18 cellular contexts compared by ENCODE assay signal in genomic region chr2:148613231-148614023, GRCh38. TPM values are rescaled to one million over a fixed set of nuclear protein-coding genes. Genes with fewer than 3 reads are reported as not detected.
DNase-seq lines count a peak whose midpoint lies in the region; ATAC-seq, FAIRE-seq and TF ChIP-seq lines count a peak whose summit lies in the region.
"Had no signal": no experiment of that assay in that cellular context is flagged by ENCODE, and none has a peak within 500 bp of the region (broad histone marks: within the 10 kb centered on the region; RNA-seq: fewer than 3 reads in every experiment).

No MANE protein-coding gene starts in this region.

- RAD21 ChIA-PET in GM12878 (lab: Charles Lee; ENCODE audit: unreplicated experiment): interaction anchor here (0.6 to 2.0 kb wide), 2 partner anchors 104 to 357 kb away, joined by 4 to 5 read pairs; no protein-coding TSS in a partner anchor

- no peak for TF ChIP-seq RAD21 in GM12878 (IDR thresholded peaks at IDR 0.05; ENCODE audit: insufficient read depth, low read depth, low read length)

- H3K9me3 ChIP-seq in GM12878 (replicated peaks; ENCODE audit: control insufficient read depth, insufficient read depth, low read length): no peaks in the 10 kb centered on the region
- H3K9me3 ChIP-seq in neural progenitor cell (ENCODE audit: low read depth): no peaks in the 10 kb centered on the region
- no peaks in the 10 kb centered on the region for H3K9me3 ChIP-seq in WERI-Rb-1 (ENCODE audit: severe bottlenecking)
- H3K9me3 ChIP-seq: BLaER1, HAP-1, prostate gland, tibial artery had no signal

- no peak for FAIRE-seq in GM12878 (lab: Jason Lieb, UNC)
- no peak for FAIRE-seq in GM19239 (lab: Jason Lieb, UNC)

- H3K4me3 ChIP-seq in GM12878: no peak overlapping the region
- H3K4me3 ChIP-seq in neural progenitor cell: no peak overlapping the region
- no peak overlapping the region for H3K4me3 ChIP-seq in WERI-Rb-1 (ENCODE audit: low read depth, low read length)
- H3K4me3 ChIP-seq: BLaER1, HAP-1, prostate gland, tibial artery had no signal

- TF ChIP-seq CTCF in GM12878 (IDR thresholded peaks at IDR 0.05 in 2 of 3, conservative IDR thresholded peaks at IDR 0.05 in 1 of 3; ENCODE audit: control insufficient read depth in 2 of 3, extremely low read depth in 1 of 3, insufficient read depth in 1 of 3, low read depth in 3 of 3, low read length in 3 of 3) (no peak), neural progenitor cell (IDR thresholded peaks at IDR 0.05) (no peak), WERI-Rb-1 (IDR thresholded peaks at IDR 0.05; ENCODE audit: low read depth, low read length) (no peak)

- SMC1A ChIA-PET in GM12878 (lab: Charles Lee; ENCODE audit: uncharacterized antibody, unreplicated experiment): interaction anchor here (2.3 to 3.7 kb wide), 2 partner anchors 10 to 30 kb away, joined by 11 to 19 read pairs; no protein-coding TSS in a partner anchor

- H2AFZ ChIP-seq in GM12878 (ENCODE audit: control insufficient read depth, low read depth, low read length) (peak overlapping the region; percentile 85), neural progenitor cell (replicated peaks) (peak overlapping the region; percentile 43)

- H3K36me3 ChIP-seq in GM12878 (ENCODE audit: control insufficient read depth in 2 of 2, insufficient read depth in 2 of 2, low read length in 1 of 2): no peaks in the 10 kb centered on the region
- H3K36me3 ChIP-seq in neural progenitor cell: no peaks in the 10 kb centered on the region
- H3K36me3 ChIP-seq in WERI-Rb-1: no peaks in the 10 kb centered on the region
- H3K36me3 ChIP-seq: BLaER1, brain microvascular endothelial cell, HAP-1, prostate gland, tibial artery had no signal

- 88% methylated on average over 7 of the region's 7 CpGs for WGBS in GM12878 (ENCODE audit: insufficient coverage, insufficient replicate concordance, low lambda C conversion rate, missing lambda C conversion rate)

- H3K36me3 Mint-ChIP-seq in neural progenitor cell: no peaks in the 10 kb centered on the region
- H3K36me3 Mint-ChIP-seq: activated naive CD4-positive, alpha-beta T cell treated with anti-CD3 and anti-CD28 coated beads, Interleukin-2, amount 50 U/mL, for 24 hours; naive thymus-derived CD8-positive, alpha-beta T cell; stimulated activated naive B cell treated with anti-CD40 and anti-IgM and Interleukin-4, amounts not matched to agents 10 μg/mL and 1 μg/mL and 100 μg/mL, for 72 hours had no signal

- peaks cover 5% of the 10 kb centered on the region for H3F3A ChIP-seq in neural progenitor cell (ENCODE audit: low read depth)

- H3K4me1 Mint-ChIP-seq in neural progenitor cell: peaks cover 25% of the 10 kb centered on the region

- H3K27me3 ChIP-seq in GM12878 (replicated peaks in 1 of 2; ENCODE audit: control insufficient read depth in 2 of 2, insufficient read depth in 2 of 2, low read length in 1 of 2): no peaks in the 10 kb centered on the region
- no peaks in the 10 kb centered on the region for H3K27me3 ChIP-seq in neural progenitor cell
- H3K27me3 ChIP-seq in WERI-Rb-1 (ENCODE audit: insufficient read depth, low read depth, severe bottlenecking): no peaks in the 10 kb centered on the region
- H3K27me3 ChIP-seq: BLaER1, brain microvascular endothelial cell, tibial artery had no signal

- BruUV-seq in GM12878 (replicated peaks; lab: Mats Ljungman, UMichigan): no TSS peak

- H3K9me3 Mint-ChIP-seq in neural progenitor cell: no peaks in the 10 kb centered on the region
- H3K9me3 Mint-ChIP-seq: activated naive CD4-positive, alpha-beta T cell treated with anti-CD3 and anti-CD28 coated beads, Interleukin-2, amount 50 U/mL, for 24 hours; naive thymus-derived CD8-positive, alpha-beta T cell; stimulated activated naive B cell treated with anti-CD40 and anti-IgM and Interleukin-4, amounts not matched to agents 10 μg/mL and 1 μg/mL and 100 μg/mL, for 72 hours had no signal

- no peak overlapping the region for H3K9ac ChIP-seq in GM12878 (ENCODE audit: control insufficient read depth, insufficient read depth, low read length)
- no peak overlapping the region for H3K9ac ChIP-seq in neural progenitor cell
- H3K9ac ChIP-seq: BLaER1 had no signal

- H3K79me2 ChIP-seq in GM12878 (ENCODE audit: control insufficient read depth, insufficient read depth, low read length): no peaks in the 10 kb centered on the region
- no peaks in the 10 kb centered on the region for H3K79me2 ChIP-seq in neural progenitor cell (ENCODE audit: low read depth)

- H3K4me1 ChIP-seq in GM12878 (ENCODE audit: control insufficient read depth, insufficient read depth, low read length) (peaks cover 18% of the 10 kb centered on the region), neural progenitor cell (peaks cover 23% of the 10 kb centered on the region)
- H3K4me1 ChIP-seq: prostate gland had no signal

- in situ Hi-C loops in GM12878 (cut with MboI): no loop called here

- ATAC-seq in GM12878: no peak
- ATAC-seq: naive thymus-derived CD8-positive, alpha-beta T cell had no signal

- H4K20me1 ChIP-seq in GM12878 (ENCODE audit: control insufficient read depth, insufficient read depth): no peaks in the 10 kb centered on the region
- no peaks in the 10 kb centered on the region for H4K20me1 ChIP-seq in neural progenitor cell (ENCODE audit: low read depth)
- H4K20me1 ChIP-seq: BLaER1 had no signal

- TF ChIP-seq POLR2A in GM12878 (IDR thresholded peaks at IDR 0.05; ENCODE audit: low read depth, low read length): no peak

- DNase-seq in DMS53 (lab: John Stamatoyannopoulos, UW) (peak; percentile 44), DMS53 treated with DMSO at 0.1 percent for 48 hours (lab: John Stamatoyannopoulos, UW; ENCODE audit: unreplicated experiment) (no peak), HEK293T (ENCODE audit: extremely low spot score) (no peak), GM12878 (ENCODE audit: low read depth, low spot score) (no peak), neural progenitor cell (ENCODE audit: low spot score) (no peak), GM19239 (ENCODE audit: insufficient read length, low spot score) (no peak), activated gamma-delta T cell treated with Interleukin-2 at 50 U/mL for 16 hours (no peak), WERI-Rb-1 (no peak)
- DNase-seq: activated CD4-positive, alpha-beta T cell treated with anti-CD3 and anti-CD28 coated beads for 1 hour; naive thymus-derived CD8-positive, alpha-beta T cell had no signal

- intact Hi-C loops in GM12878 (cut with micrococcal nuclease; ENCODE audit: unreplicated experiment): loop anchor here (2.0 kb wide), 1 partner anchor 31 kb away; the partner anchor contains the start of gene EPC2

- TF ChIP-seq EP300 in GM12878 (IDR thresholded peaks at IDR 0.05; ENCODE audit: borderline replicate concordance in 1 of 2, control insufficient read depth in 1 of 2, low read depth in 2 of 2, low read length in 2 of 2): no peak

- H3K27me3 Mint-ChIP-seq in neural progenitor cell (ENCODE audit: insufficient read depth, low read depth): no peaks in the 10 kb centered on the region
- H3K27me3 Mint-ChIP-seq: activated naive CD4-positive, alpha-beta T cell treated with anti-CD3 and anti-CD28 coated beads, Interleukin-2, amount 50 U/mL, for 24 hours; naive thymus-derived CD8-positive, alpha-beta T cell; stimulated activated naive B cell treated with anti-CD40 and anti-IgM and Interleukin-4, amounts not matched to agents 10 μg/mL and 1 μg/mL and 100 μg/mL, for 72 hours had no signal

- POLR2A ChIA-PET in HEK293T (lab: Yijun Ruan, JAX): no interaction called here
- POLR2A ChIA-PET in GM12878 (lab: Charles Lee): interaction anchor here (0.6 to 0.7 kb wide), 2 partner anchors 156 to 343 kb away, joined by 5 to 7 read pairs; no protein-coding TSS in a partner anchor

- CTCF ChIA-PET in HEK293T (lab: Yijun Ruan, JAX) (no interaction called here), GM12878 (lab: Yijun Ruan, JAX) (interaction anchor here (1.3 kb wide), 1 partner anchor 624 kb away, joined by 4 read pairs; no protein-coding TSS in a partner anchor)

- no peak overlapping the region for H3K27ac Mint-ChIP-seq in neural progenitor cell

- no peak overlapping the region for H3K4me3 Mint-ChIP-seq in neural progenitor cell
- H3K4me3 Mint-ChIP-seq: activated naive CD4-positive, alpha-beta T cell treated with anti-CD3 and anti-CD28 coated beads, Interleukin-2, amount 50 U/mL, for 24 hours; naive thymus-derived CD8-positive, alpha-beta T cell had no signal

- H3K4me2 ChIP-seq in GM12878 (ENCODE audit: control insufficient read depth, insufficient read depth) (no peak overlapping the region), neural progenitor cell (peak overlapping the region; percentile 50)

- no peak overlapping the region; the same call in 1 of the 2 replicates for H3K27ac ChIP-seq in GM12878 (ENCODE audit: control insufficient read depth, insufficient read depth)
- no peak overlapping the region for H3K27ac ChIP-seq in neural progenitor cell
- no peak overlapping the region for H3K27ac ChIP-seq in WERI-Rb-1
- H3K27ac ChIP-seq: 22Rv1, BLaER1, brain microvascular endothelial cell, prostate gland had no signal

TF ChIP-seq in GM12878, 131 proteins besides CTCF, POLR2A, EP300 and RAD21 (continues in another document):
- TF ChIP-seq NFYA (IDR thresholded peaks at IDR 0.05; ENCODE audit: borderline replicate concordance, low read depth, low read length): no peak
- no peak for TF ChIP-seq TCF7 (IDR thresholded peaks at IDR 0.05; ENCODE audit: borderline replicate concordance)

RNA-seq across cellular contexts. Expression of gene EPC2, which starts 31.1 kb away (rescaled TPM):
- 65.4 and 68.5 TPM in 2 replicates for total RNA-seq in GM12878 (2013; cell fraction: nucleolus; rRNA removed)
- total RNA-seq in GM12878 (2014; rRNA removed) (14.4 and 14.6 TPM in 2 replicates), GM12878 (2014; rRNA removed; fragmentation: Illumina TruSeq; extraction: Trizol) (16.5 and 16.7 TPM in 2 replicates), GM12878 (2021) (14.8 and 16.1 TPM in 2 replicates), neural progenitor cell (ENCODE audit: low replicate concordance) (28.0 and 39.3 TPM in 2 replicates)
- polyA plus RNA-seq in GM12878 (2011; ENCODE audit: low read depth): 7.6 TPM
- polyA plus RNA-seq in GM12878 (2011; rRNA removed) (14.8 and 17.2 TPM in 2 replicates), GM12878 (2014; fragmentation: Illumina TruSeq; extraction: Trizol) (13.6 and 18.5 TPM in 2 replicates), GM12878 (2014; fragmentation: Nextera tagmentation; extraction: Ambion mirVana) (1 to 10 TPM; 2.0 to 2.6 TPM), GM12878 (2014; rRNA removed) (7.0 and 7.9 TPM in 2 replicates), GM12878 (2016; fragmentation: Nextera tagmentation; extraction: Ambion mirVana) (1 to 10 TPM; 3.0 to 3.5 TPM)
- 7.0 and 8.5 TPM in 2 replicates for polyA plus RNA-seq in GM12878 (2011; cell fraction: cytosol; rRNA removed)
- 11.1 and 12.5 TPM in 2 replicates for polyA plus RNA-seq in GM12878 (2011; cell fraction: nucleus; rRNA removed)
- 8.2 and 10.7 TPM in 2 replicates for polyA plus RNA-seq in GM12878 (2012)
- 21.8 and 35.7 TPM in 2 replicates for polyA minus RNA-seq in GM12878 (2011; rRNA and poly(A)+ RNA removed)
- polyA minus RNA-seq in GM12878 (2011; cell fraction: cytosol; rRNA and poly(A)+ RNA removed): 7.1 and 7.2 TPM in 2 replicates
- 23.3 and 46.1 TPM in 2 replicates for polyA minus RNA-seq in GM12878 (2011; cell fraction: nucleus; rRNA and poly(A)+ RNA removed)
